19 cellular contexts compared by ENCODE assay signal in genomic region chr2:113237604-113238003, GRCh38. TPM values are rescaled to one million over a fixed set of nuclear protein-coding genes. Genes with fewer than 3 reads are reported as not detected.
DNase-seq lines count a peak whose midpoint lies in the region; ATAC-seq and TF ChIP-seq lines count a peak whose summit lies in the region.
"Had no signal": no experiment of that assay in that cellular context is flagged by ENCODE, and none has a peak within 500 bp of the region (broad histone marks: within the 10 kb centered on the region; RNA-seq: fewer than 3 reads in every experiment).

No MANE protein-coding gene starts in this region.

- peaks cover 75 to 95% of the 10 kb centered on the region in 2 donors for H3K36me3 ChIP-seq in thyroid gland
- H3K36me3 ChIP-seq: left ventricle myocardium inferior had no signal

- WGBS in thyroid gland, 2 donors = 84 to 85% methylated on average over 6 of the region's 6 CpGs

- H3K4me3 ChIP-seq in thyroid gland (replicated peaks in 1 of 3) = no peak overlapping the region
- H3K4me3 ChIP-seq: left ventricle myocardium inferior, psoas muscle had no signal

- intact Hi-C loops in thyroid gland (cut with DNase I) = no loop called here

- H3K4me1 ChIP-seq in foreskin keratinocyte (peaks cover 25% of the 10 kb centered on the region), thyroid gland (peaks cover 30 to 44% of the 10 kb centered on the region in 2 donors)

- H3K27me3 ChIP-seq in foreskin keratinocyte (no peaks in the 10 kb centered on the region), thyroid gland (no peaks in the 10 kb centered on the region)

- peak overlapping the region; percentile 73 for H3K4me3 Mint-ChIP-seq in activated naive CD4-positive, alpha-beta T cell treated with anti-CD3 and anti-CD28 coated beads, Interleukin-2, amount 50 U/mL, for 24 hours

- H3K9me3 Mint-ChIP-seq in activated naive CD4-positive, alpha-beta T cell treated with anti-CD3 and anti-CD28 coated beads, Interleukin-2, amount 50 U/mL, for 24 hours = no peaks in the 10 kb centered on the region
- H3K9me3 Mint-ChIP-seq: effector memory CD8-positive, alpha-beta T cell had no signal

- no peak for TF ChIP-seq POLR2A in thyroid gland (IDR thresholded peaks at IDR 0.05)

- peaks cover 17% of the 10 kb centered on the region for H3K4me1 Mint-ChIP-seq in activated naive CD4-positive, alpha-beta T cell treated with anti-CD3 and anti-CD28 coated beads, Interleukin-2, amount 50 U/mL, for 24 hours

- no peak for DNase-seq in activated naive CD4-positive, alpha-beta T cell treated with anti-CD3 and anti-CD28 coated beads, Interleukin-2, amount 50 U/mL, for 16 hours
- peak; percentile 25 for DNase-seq in RPMI7951 (ENCODE audit: low read depth)
- DNase-seq in foreskin keratinocyte = no peak
- DNase-seq in thyroid gland = no peak
- DNase-seq in stimulated activated naive CD4-positive, alpha-beta T cell treated with Interleukin-2 at 50 U/mL for 16 hours (lab: John Stamatoyannopoulos, UW) = no peak
- no peak for DNase-seq in HUDEP-2 (lab: John Stamatoyannopoulos, UW; ENCODE audit: unreplicated experiment in 76 of 76)
- no peak for DNase-seq in left lobe of liver (ENCODE audit: low spot score)
- DNase-seq: activated CD4-positive, alpha-beta T cell treated with anti-CD3 and anti-CD28 coated beads for 1 hour; amygdala; cerebellar nuclear complex; effector memory CD8-positive, alpha-beta T cell; HCEC 1CT; left ventricle myocardium inferior; NCI-H146; NCI-H345; psoas muscle; Right ventricle myocardium superior; stimulated activated naive CD8-positive, alpha-beta T cell treated with anti-CD3 and anti-CD28 coated beads, Interleukin-15, Interleukin-2, amounts not matched to agents 100 U/mL and 50 U/mL, for 24 hours had no signal

- H3K27ac ChIP-seq in foreskin keratinocyte = peak overlapping the region; percentile 84
- peak overlapping the region in 2 of 3 donors; percentile 32 to 83 for H3K27ac ChIP-seq in thyroid gland
- H3K27ac ChIP-seq: psoas muscle had no signal

- no peak for ATAC-seq in foreskin keratinocyte
- ATAC-seq in left lobe of liver = no peak
- ATAC-seq: effector memory CD8-positive, alpha-beta T cell; psoas muscle; stimulated activated naive CD8-positive, alpha-beta T cell treated with anti-CD3 and anti-CD28 coated beads, Interleukin-15, Interleukin-2, amounts not matched to agents 100 U/mL and 50 U/mL, for 24 hours had no signal

- no peaks in the 10 kb centered on the region for H3K27me3 Mint-ChIP-seq in activated naive CD4-positive, alpha-beta T cell treated with anti-CD3 and anti-CD28 coated beads, Interleukin-2, amount 50 U/mL, for 24 hours

- H3K36me3 Mint-ChIP-seq in activated naive CD4-positive, alpha-beta T cell treated with anti-CD3 and anti-CD28 coated beads, Interleukin-2, amount 50 U/mL, for 24 hours = no peaks in the 10 kb centered on the region

- H3K9me3 ChIP-seq in thyroid gland = no peaks in the 10 kb centered on the region
- H3K9me3 ChIP-seq: left ventricle myocardium inferior, psoas muscle had no signal

- no peak for TF ChIP-seq CTCF in foreskin keratinocyte (conservative IDR thresholded peaks at IDR 0.05)
- no peak for TF ChIP-seq CTCF in thyroid gland (IDR thresholded peaks at IDR 0.05)

- H3K27ac Mint-ChIP-seq in activated naive CD4-positive, alpha-beta T cell treated with anti-CD3 and anti-CD28 coated beads, Interleukin-2, amount 50 U/mL, for 24 hours = no peak overlapping the region
- H3K27ac Mint-ChIP-seq: effector memory CD8-positive, alpha-beta T cell had no signal

RNA-seq across cellular contexts. Expression of gene PAX8, which starts 41.1 kb away (rescaled TPM):
- total RNA-seq in RPMI7951 (2014; rRNA removed; shearing (Covaris generic)) = 5.4 and 12.6 TPM in 2 replicates
- total RNA-seq in foreskin keratinocyte = 5.6 and 7.0 TPM in 2 replicates
- polyA plus RNA-seq in foreskin keratinocyte = 4.5 and 5.7 TPM in 2 replicates
- 1,000 to 10,000 TPM; 1,318 to 2,156 (median 1,767) TPM for total RNA-seq in thyroid gland
- 0.65 TPM for total RNA-seq in left lobe of liver

Comparison
In these comparisons a context has a peak if more than half of its experiments do, and no peak if none do; other contexts are left out.
1. RNA of gene PAX8, which starts 41.1 kb away (total RNA-seq): 1,318 to 2,156 TPM in thyroid gland; 5.4 to 12.6 TPM in RPMI7951, 5.6 to 7.0 TPM in foreskin keratinocyte and 0.65 TPM in left lobe of liver (single experiment); every median in the first group is over 10 times any median in the second.